Comparison of ENCODE assay signal across 2 cellular contexts in genomic region chr17:82285141-82285540, GRCh38.
TF ChIP-seq lines count a peak whose summit lies in the region.

No MANE protein-coding gene starts in this region.

TF ChIP-seq in A549, 52 proteins besides CTCF, POLR2A, EP300 and RAD21:
- TF ChIP-seq RFX5 (IDR thresholded peaks at IDR 0.05): no peak
- TF ChIP-seq HES2 (IDR thresholded peaks at IDR 0.05): no peak
- no peak for TF ChIP-seq HMGXB4 (CRISPR knock-in tag; IDR thresholded peaks at IDR 0.05; ENCODE audit: borderline replicate concordance)
- no peak for TF ChIP-seq KDM5A (IDR thresholded peaks at IDR 0.05)
- no peak for TF ChIP-seq HOXA7 (CRISPR knock-in tag; IDR thresholded peaks at IDR 0.05)
- TF ChIP-seq GATA3 (IDR thresholded peaks at IDR 0.05; ENCODE audit: borderline replicate concordance): no peak
- TF ChIP-seq FOSB (CRISPR knock-in tag; IDR thresholded peaks at IDR 0.05): no peak
- TF ChIP-seq JUNB (IDR thresholded peaks at IDR 0.05): no peak
- no peak for TF ChIP-seq MAZ (IDR thresholded peaks at IDR 0.05; ENCODE audit: borderline replicate concordance, low read depth, low read length)
- TF ChIP-seq HDAC2 (IDR thresholded peaks at IDR 0.05): no peak
- no peak for TF ChIP-seq REST (IDR thresholded peaks at IDR 0.05)
- TF ChIP-seq USF2 (IDR thresholded peaks at IDR 0.05): no peak
- no peak for TF ChIP-seq RCOR1 (IDR thresholded peaks at IDR 0.05; ENCODE audit: low read depth, low read length)
- no peak for TF ChIP-seq ESRRA (IDR thresholded peaks at IDR 0.05; ENCODE audit: borderline replicate concordance, low read length)

TF ChIP-seq in K562, 482 proteins besides CTCF, POLR2A, EP300 and RAD21 (continues in another document):
- TF ChIP-seq ZNF512 (tag; IDR thresholded peaks at IDR 0.05) (no peak), POU5F1 (IDR thresholded peaks at IDR 0.05; ENCODE audit: borderline replicate concordance, low read depth, low read length, partially characterized antibody) (no peak), NBN (IDR thresholded peaks at IDR 0.05; ENCODE audit: low read depth) (no peak), MEF2D (tag; conservative IDR thresholded peaks at IDR 0.05; ENCODE audit: low read depth) (no peak), ZNF316 (IDR thresholded peaks at IDR 0.05) (0 out of 2 replicates have a peak, but pooled peaks have one; percentile 0), DIDO1 (tag; IDR thresholded peaks at IDR 0.05; ENCODE audit: low read depth) (no peak), PATZ1 (CRISPR knock-in tag; IDR thresholded peaks at IDR 0.05; ENCODE audit: borderline replicate concordance) (no peak), THRB (CRISPR knock-in tag; conservative IDR thresholded peaks at IDR 0.05) (no peak), MLLT1 (IDR thresholded peaks at IDR 0.05) (no peak), XRCC4 (IDR thresholded peaks at IDR 0.05; ENCODE audit: extremely low read depth, insufficient read depth, insufficient read length) (no peak), PRDM10 (IDR thresholded peaks at IDR 0.05; ENCODE audit: partially characterized antibody) (peak; percentile 29), TRIM28 (IDR thresholded peaks at IDR 0.05) (no peak), ARHGAP35 (IDR thresholded peaks at IDR 0.05; ENCODE audit: partially characterized antibody) (no peak), NCOA2 (IDR thresholded peaks at IDR 0.05; ENCODE audit: partially characterized antibody in 2 of 2) (no peak), VEZF1 (CRISPR knock-in tag; IDR thresholded peaks at IDR 0.05) (no peak), BRD9 (IDR thresholded peaks at IDR 0.05; ENCODE audit: low read depth, partially characterized antibody) (peak; percentile 26), ZFX (CRISPR knock-in tag; IDR thresholded peaks at IDR 0.05) (peak; percentile 35), PCBP1 (IDR thresholded peaks at IDR 0.05; ENCODE audit: low read depth, low read length, poor library complexity, severe bottlenecking) (no peak), HMGXB4 (CRISPR knock-in tag; IDR thresholded peaks at IDR 0.05) (no peak), IFI16 (CRISPR knock-in tag; IDR thresholded peaks at IDR 0.05) (no peak), ZBTB40 (IDR thresholded peaks at IDR 0.05) (peak; percentile 14; the same call in 1 of the 2 replicates), ZBTB40 (CRISPR knock-in tag; IDR thresholded peaks at IDR 0.05) (no peak), CREB3L1 (IDR thresholded peaks at IDR 0.05; ENCODE audit: borderline replicate concordance, low read depth) (no peak)
